In genomic region chr10:78579995-78580394, GRCh38 we compare ENCODE assay signal across 11 cellular contexts.
A peak's percentile ranks its signal among the peaks of the same experiment; 100 is the strongest.
DNase-seq lines count a peak whose midpoint lies in the region; TF ChIP-seq lines count a peak whose summit lies in the region.
"Had no signal": no experiment of that assay in that cellular context is flagged by ENCODE, and none has a peak within 500 bp of the region (broad histone marks: within the 10 kb centered on the region; RNA-seq: fewer than 3 reads in every experiment).

No MANE protein-coding gene starts in this region.

- H3K27me3 Mint-ChIP-seq in progenitor cell of endocrine pancreas = peaks cover 12% of the 10 kb centered on the region
- H3K27me3 Mint-ChIP-seq: activated CD4-positive, alpha-beta T cell treated with anti-CD3 and anti-CD28 coated beads, Interleukin-2, amount 10 ng/mL, durations not matched to agents 24 days and 14 days had no signal

- TF ChIP-seq CTCF in progenitor cell of endocrine pancreas (IDR thresholded peaks at IDR 0.05; ENCODE audit: unreplicated experiment) = no peak

- H2BK5ac ChIP-seq in trophoblast cell (ENCODE audit: low read depth, low read length, poor library complexity) = no peak overlapping the region

- H4K91ac ChIP-seq in trophoblast cell (ENCODE audit: low read depth, low read length) = peak overlapping the region; percentile 0

- no peak overlapping the region for H3K4me3 Mint-ChIP-seq in progenitor cell of endocrine pancreas (ENCODE audit: low read depth)
- H3K4me3 Mint-ChIP-seq: activated CD4-positive, alpha-beta T cell treated with anti-CD3 and anti-CD28 coated beads, Interleukin-2, amount 10 ng/mL, durations not matched to agents 24 days and 14 days had no signal

- H3K79me1 ChIP-seq in trophoblast cell (ENCODE audit: low read length) = peaks cover 26% of the 10 kb centered on the region

- no peak overlapping the region for H3K4me3 ChIP-seq in trophoblast cell (ENCODE audit: low read depth, low read length)
- H3K4me3 ChIP-seq: thoracic aorta had no signal

- no peak overlapping the region for H4K12ac ChIP-seq in trophoblast cell (ENCODE audit: low read depth, low read length)

- H3K36me3 Mint-ChIP-seq in progenitor cell of endocrine pancreas (ENCODE audit: insufficient read depth) = no peaks in the 10 kb centered on the region

- H3K9me3 ChIP-seq in trophoblast cell (ENCODE audit: insufficient read depth, low read depth, low read length) = no peaks in the 10 kb centered on the region
- H3K9me3 ChIP-seq: thoracic aorta had no signal

- H3K14ac ChIP-seq in trophoblast cell (ENCODE audit: low read length) = no peak overlapping the region

- H2AK5ac ChIP-seq in trophoblast cell (ENCODE audit: low read length) = peak overlapping the region; percentile 78

- TF ChIP-seq RAD21 in Ishikawa (IDR thresholded peaks at IDR 0.05; ENCODE audit: low read depth) = peak; percentile 12; the same call in 1 of the 2 replicates

- H3K23ac ChIP-seq in trophoblast cell (ENCODE audit: low read length) = no peak overlapping the region

- no peak overlapping the region for H3K27ac Mint-ChIP-seq in progenitor cell of endocrine pancreas

- H4K8ac ChIP-seq in trophoblast cell (ENCODE audit: low read depth, low read length) = no peak overlapping the region

- H3K27me3 ChIP-seq in trophoblast cell (ENCODE audit: insufficient read depth, low read length) = no peaks in the 10 kb centered on the region

- H3K4ac ChIP-seq in trophoblast cell (ENCODE audit: low read depth, low read length) = no peak overlapping the region

- peaks cover 14% of the 10 kb centered on the region for H3K4me1 Mint-ChIP-seq in progenitor cell of endocrine pancreas (ENCODE audit: low read depth)

- H3K79me2 ChIP-seq in trophoblast cell (ENCODE audit: control insufficient read depth, insufficient read depth, low read length, poor library complexity) = peaks cover 2% of the 10 kb centered on the region

- no peak overlapping the region for H2BK120ac ChIP-seq in trophoblast cell (ENCODE audit: insufficient read depth, low read length, poor library complexity)

- H2AFZ ChIP-seq in trophoblast cell (ENCODE audit: insufficient read depth, low read length, poor library complexity) = no peak overlapping the region

- TF ChIP-seq EP300 in Ishikawa (IDR thresholded peaks at IDR 0.05; ENCODE audit: borderline replicate concordance) = peak; percentile 46; the same call in 1 of the 2 replicates

- WGBS in trophoblast cell (ENCODE audit: extremely low coverage, insufficient coverage, insufficient read length) = no CpG with 5 or more reads among the region's 4 CpGs

- DNase-seq in NCI-H748 (lab: John Stamatoyannopoulos, UW; ENCODE audit: unreplicated experiment) (peak; percentile 82), foreskin melanocyte (peak; percentile 62), trophoblast cell (no peak), progenitor cell of endocrine pancreas (ENCODE audit: low spot score, unreplicated experiment) (no peak), HPDE6-E6E7 (ENCODE audit: extremely low spot score) (no peak), activated T-cell treated with anti-CD3 and anti-CD28 coated beads for 4 hours (no peak)
- DNase-seq in activated effector memory CD4-positive, alpha-beta T cell treated with anti-CD3 and anti-CD28 coated beads, Interleukin-2, amount 50 U/mL, for 16 hours = no peak
- DNase-seq: activated CD4-positive, alpha-beta T cell treated with anti-CD3 and anti-CD28 coated beads, Interleukin-2, amount 10 ng/mL, durations not matched to agents 24 days and 14 days; kidney had no signal

- no peak overlapping the region for H3K4me2 ChIP-seq in trophoblast cell (ENCODE audit: low read length)

- H3K9ac ChIP-seq in trophoblast cell (ENCODE audit: low read length) = no peak overlapping the region

- no peak overlapping the region for H3K27ac ChIP-seq in trophoblast cell (ENCODE audit: low read depth, low read length)
- H3K27ac ChIP-seq: thoracic aorta had no signal

- H3K9me3 Mint-ChIP-seq in progenitor cell of endocrine pancreas (ENCODE audit: low read depth) = no peaks in the 10 kb centered on the region
- H3K9me3 Mint-ChIP-seq: activated CD4-positive, alpha-beta T cell treated with anti-CD3 and anti-CD28 coated beads, Interleukin-2, amount 10 ng/mL, durations not matched to agents 24 days and 14 days had no signal

- peaks cover 10 to 14% of the 10 kb centered on the region in 2 experiments for H3K4me1 ChIP-seq in trophoblast cell (ENCODE audit: control insufficient read depth in 1 of 2, insufficient read depth in 2 of 2, low read length in 2 of 2)

- peak overlapping the region; percentile 42 for H2BK12ac ChIP-seq in trophoblast cell (ENCODE audit: low read length)

- no peak overlapping the region for H3K18ac ChIP-seq in trophoblast cell (ENCODE audit: low read length)

- H3K36me3 ChIP-seq in trophoblast cell (ENCODE audit: control insufficient read depth in 1 of 2, insufficient read depth in 2 of 2, low read length in 2 of 2) = no peaks in the 10 kb centered on the region
- H3K36me3 ChIP-seq: thoracic aorta had no signal

TF ChIP-seq in Ishikawa, 13 proteins besides CTCF, POLR2A, EP300 and RAD21:
- peak; percentile 98 for TF ChIP-seq NFIC (IDR thresholded peaks at IDR 0.05)
- no peak; the same call in 1 of the 2 replicates for TF ChIP-seq CEBPB (IDR thresholded peaks at IDR 0.05)
- no peak for TF ChIP-seq EGR1 (IDR thresholded peaks at IDR 0.05)
- no peak for TF ChIP-seq FOXM1 (IDR thresholded peaks at IDR 0.05; ENCODE audit: borderline replicate concordance, low read depth)
- TF ChIP-seq TEAD4 (IDR thresholded peaks at IDR 0.05) = peak; percentile 27; the same call in 1 of the 2 replicates
- no peak for TF ChIP-seq MAX (IDR thresholded peaks at IDR 0.05)
- no peak for TF ChIP-seq REST (IDR thresholded peaks at IDR 0.05; ENCODE audit: low read depth)
- no peak for TF ChIP-seq TAF1 (IDR thresholded peaks at IDR 0.05; ENCODE audit: low read depth)
- TF ChIP-seq USF1 (IDR thresholded peaks at IDR 0.05) = no peak
- no peak for TF ChIP-seq ZBTB7A (IDR thresholded peaks at IDR 0.05; ENCODE audit: low read depth)
- TF ChIP-seq YY1 (IDR thresholded peaks at IDR 0.05; ENCODE audit: low read depth) = peak; percentile 83
- TF ChIP-seq CREB1 (IDR thresholded peaks at IDR 0.05; ENCODE audit: low read depth) = no peak

Comparison
In these comparisons a context has a peak if more than half of its experiments do, and no peak if none do; other contexts are left out.
1. DNase-seq: peak in NCI-H748 (single experiment) and foreskin melanocyte (single experiment); none in trophoblast cell (0 of 2), progenitor cell of endocrine pancreas (single experiment), HPDE6-E6E7 (single experiment), activated effector memory CD4-positive, alpha-beta T cell treated with anti-CD3 and anti-CD28 coated beads, Interleukin-2, amount 50 U/mL, for 16 hours (single experiment) and activated T-cell treated with anti-CD3 and anti-CD28 coated beads for 4 hours (single experiment).